In genomic region chr11:60915250-60915914, GRCh38 we compare ENCODE assay signal across 8 cellular contexts. TPM values are rescaled to one million over a fixed set of nuclear protein-coding genes. Genes with fewer than 3 reads are reported as not detected.
DNase-seq lines count a peak whose midpoint lies in the region; ATAC-seq and TF ChIP-seq lines count a peak whose summit lies in the region.

No MANE protein-coding gene starts in this region.

- H3K9me3 ChIP-seq in iPS-18c (ENCODE audit: control insufficient read depth, insufficient read depth, low read length): no peaks in the 10 kb centered on the region

- peak; percentile 73 for DNase-seq in CD14-positive monocyte (ENCODE audit: low spot score)
- peak; percentile 56 for DNase-seq in T-helper 9 cell
- DNase-seq in astrocyte of the spinal cord (ENCODE audit: low read depth, low spot score): peak; percentile 56
- peak; percentile 40 to 67 for DNase-seq in stimulated activated CD4-positive, alpha-beta T cell treated with anti-CD3 and anti-CD28 coated beads, Interleukin-12 subunit alpha, Interleukin-12 subunit beta, amount 100 ng/mL, for 24 hours (ENCODE audit: low read depth in 2 of 2)

- H3K36me3 Mint-ChIP-seq in CD14-positive monocyte: peaks cover 9 to 16% of the 10 kb centered on the region in 2 donors

- peaks cover 0 to 3% (median 0%) of the 10 kb centered on the region in 3 donors for H3K27me3 Mint-ChIP-seq in CD14-positive monocyte (ENCODE audit: low read depth in 3 of 3)

- in situ Hi-C loops in astrocyte of the spinal cord (cut with HindIII; ENCODE audit: low sequenced_read_pairs): no loop called here

- H3K27ac Mint-ChIP-seq in CD14-positive monocyte: peak overlapping the region; percentile 68 to 83 (median 76)

- peak overlapping the region; percentile 99 to 100 for H3K4me3 Mint-ChIP-seq in CD14-positive monocyte

- TF ChIP-seq CTCF in CD14-positive monocyte (IDR thresholded peaks at IDR 0.05) (peak; percentile 34), astrocyte of the spinal cord (IDR thresholded peaks at IDR 0.05; ENCODE audit: low read depth, low read length) (peak; percentile 42)

- peak; percentile 41 for ATAC-seq in GM19324 (IDR thresholded peaks at IDR 0.05; ENCODE audit: low FRiP score, unreplicated experiment)
- ATAC-seq in HG03571 (IDR thresholded peaks at IDR 0.05; ENCODE audit: unreplicated experiment): peak; percentile 44
- ATAC-seq in HG03457 (IDR thresholded peaks at IDR 0.05; ENCODE audit: unreplicated experiment): no peak

- H3K4me1 Mint-ChIP-seq in CD14-positive monocyte: peaks cover 78% of the 10 kb centered on the region

- H3K9me3 Mint-ChIP-seq in CD14-positive monocyte: no peaks in the 10 kb centered on the region

- intact Hi-C loops in CD14-positive monocyte (cut with micrococcal nuclease): loop anchor here in 1 of 2 donors (5.0 kb wide), 1 partner anchor 37 kb away; the partner anchor contains the start of gene SLC15A3

- H3K4me3 ChIP-seq in astrocyte of the spinal cord (ENCODE audit: low read depth, low read length) (peak overlapping the region; percentile 75), iPS-18c (ENCODE audit: insufficient read depth, low read depth, low read length) (peak overlapping the region; percentile 66; the same call in 1 of the 2 replicates)

RNA-seq across cellular contexts. Expression of gene TMEM109, which starts 1.4 kb away (rescaled TPM):
- 100 to 1,000 TPM; 110 to 112 TPM for polyA plus RNA-seq in CD14-positive monocyte

RNA-seq across cellular contexts. Expression of gene TMEM132A, which starts 8.9 kb away (rescaled TPM):
- polyA plus RNA-seq in CD14-positive monocyte: under 1 TPM; 0.21 to 0.31 TPM

RNA-seq across cellular contexts. Expression of gene PRPF19, which starts 9.0 kb away (rescaled TPM):
- polyA plus RNA-seq in CD14-positive monocyte: 10 to 100 TPM in 1 of 2 donors, 1 to 10 TPM in 1; 7.8 to 12.2 TPM

RNA-seq across cellular contexts. Expression of gene SLC15A3, which starts 36.6 kb away (rescaled TPM):
- 10 to 100 TPM; 27.1 to 35.0 TPM for polyA plus RNA-seq in CD14-positive monocyte

RNA-seq across cellular contexts. Expression of gene ZP1, which starts 48.0 kb away (rescaled TPM):
- under 1 TPM in 1 of 2 donors, not detected in 1; 0.40 TPM for polyA plus RNA-seq in CD14-positive monocyte
